In genomic region chr16:14873925-14874594, GRCh38 we compare ENCODE assay signal across 1 cellular context.
TF ChIP-seq lines count a peak whose summit lies in the region.

No MANE protein-coding gene starts in this region.

TF ChIP-seq in HepG2, 621 proteins besides CTCF, POLR2A, EP300 and RAD21 (continued from another document):
- TF ChIP-seq POLR2AphosphoS5 (IDR thresholded peaks at IDR 0.05; ENCODE audit: low read depth, low read length) = peak; percentile 37; the same call in 1 of the 2 replicates
- TF ChIP-seq ZBTB7B (CRISPR knock-in tag; IDR thresholded peaks at IDR 0.05) = peak; percentile 90
- 0 out of 2 replicates have a peak, but pooled peaks have one; percentile 47 for TF ChIP-seq ZIK1 (CRISPR knock-in tag; IDR thresholded peaks at IDR 0.05; ENCODE audit: borderline replicate concordance, low read depth)
- TF ChIP-seq PHF21A (CRISPR knock-in tag; IDR thresholded peaks at IDR 0.05) = peak; percentile 65
- peak; percentile 43; the same call in 1 of the 2 replicates for TF ChIP-seq HDAC1 (CRISPR knock-in tag; IDR thresholded peaks at IDR 0.05)
- TF ChIP-seq ZNF44 (CRISPR knock-in tag; IDR thresholded peaks at IDR 0.05) = peak; percentile 55; the same call in 1 of the 2 replicates
- peak; percentile 94 for TF ChIP-seq FOXA3 (CRISPR knock-in tag; IDR thresholded peaks at IDR 0.05)
- TF ChIP-seq, protein P1, sequence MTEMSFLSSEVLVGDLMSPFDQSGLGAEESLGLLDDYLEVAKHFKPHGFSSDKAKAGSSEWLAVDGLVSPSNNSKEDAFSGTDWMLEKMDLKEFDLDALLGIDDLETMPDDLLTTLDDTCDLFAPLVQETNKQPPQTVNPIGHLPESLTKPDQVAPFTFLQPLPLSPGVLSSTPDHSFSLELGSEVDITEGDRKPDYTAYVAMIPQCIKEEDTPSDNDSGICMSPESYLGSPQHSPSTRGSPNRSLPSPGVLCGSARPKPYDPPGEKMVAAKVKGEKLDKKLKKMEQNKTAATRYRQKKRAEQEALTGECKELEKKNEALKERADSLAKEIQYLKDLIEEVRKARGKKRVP (CRISPR knock-in tag; IDR thresholded peaks at IDR 0.05) = peak in 1 of 2 experiments; percentile 53; a peak in 1 of 4 replicates
- peak; percentile 39; the same call in 1 of the 2 replicates for TF ChIP-seq TCF7 (IDR thresholded peaks at IDR 0.05; ENCODE audit: low read depth)
- TF ChIP-seq IRF2 (CRISPR knock-in tag; IDR thresholded peaks at IDR 0.05) = peak; percentile 78
- TF ChIP-seq YEATS4 (CRISPR knock-in tag; IDR thresholded peaks at IDR 0.05; ENCODE audit: borderline replicate concordance) = peak; percentile 94
- 0 out of 2 replicates have a peak, but pooled peaks have one; percentile 73 for TF ChIP-seq KLF11 (CRISPR knock-in tag; IDR thresholded peaks at IDR 0.05)
- peak; percentile 76; the same call in 1 of the 2 replicates for TF ChIP-seq XBP1 (CRISPR knock-in tag; IDR thresholded peaks at IDR 0.05)
- TF ChIP-seq SKI (IDR thresholded peaks at IDR 0.05; ENCODE audit: partially characterized antibody) = peak; percentile 25
- peak; percentile 55; the same call in 1 of the 2 replicates for TF ChIP-seq ZNF12 (CRISPR knock-in tag; IDR thresholded peaks at IDR 0.05)
- TF ChIP-seq, protein P2, sequence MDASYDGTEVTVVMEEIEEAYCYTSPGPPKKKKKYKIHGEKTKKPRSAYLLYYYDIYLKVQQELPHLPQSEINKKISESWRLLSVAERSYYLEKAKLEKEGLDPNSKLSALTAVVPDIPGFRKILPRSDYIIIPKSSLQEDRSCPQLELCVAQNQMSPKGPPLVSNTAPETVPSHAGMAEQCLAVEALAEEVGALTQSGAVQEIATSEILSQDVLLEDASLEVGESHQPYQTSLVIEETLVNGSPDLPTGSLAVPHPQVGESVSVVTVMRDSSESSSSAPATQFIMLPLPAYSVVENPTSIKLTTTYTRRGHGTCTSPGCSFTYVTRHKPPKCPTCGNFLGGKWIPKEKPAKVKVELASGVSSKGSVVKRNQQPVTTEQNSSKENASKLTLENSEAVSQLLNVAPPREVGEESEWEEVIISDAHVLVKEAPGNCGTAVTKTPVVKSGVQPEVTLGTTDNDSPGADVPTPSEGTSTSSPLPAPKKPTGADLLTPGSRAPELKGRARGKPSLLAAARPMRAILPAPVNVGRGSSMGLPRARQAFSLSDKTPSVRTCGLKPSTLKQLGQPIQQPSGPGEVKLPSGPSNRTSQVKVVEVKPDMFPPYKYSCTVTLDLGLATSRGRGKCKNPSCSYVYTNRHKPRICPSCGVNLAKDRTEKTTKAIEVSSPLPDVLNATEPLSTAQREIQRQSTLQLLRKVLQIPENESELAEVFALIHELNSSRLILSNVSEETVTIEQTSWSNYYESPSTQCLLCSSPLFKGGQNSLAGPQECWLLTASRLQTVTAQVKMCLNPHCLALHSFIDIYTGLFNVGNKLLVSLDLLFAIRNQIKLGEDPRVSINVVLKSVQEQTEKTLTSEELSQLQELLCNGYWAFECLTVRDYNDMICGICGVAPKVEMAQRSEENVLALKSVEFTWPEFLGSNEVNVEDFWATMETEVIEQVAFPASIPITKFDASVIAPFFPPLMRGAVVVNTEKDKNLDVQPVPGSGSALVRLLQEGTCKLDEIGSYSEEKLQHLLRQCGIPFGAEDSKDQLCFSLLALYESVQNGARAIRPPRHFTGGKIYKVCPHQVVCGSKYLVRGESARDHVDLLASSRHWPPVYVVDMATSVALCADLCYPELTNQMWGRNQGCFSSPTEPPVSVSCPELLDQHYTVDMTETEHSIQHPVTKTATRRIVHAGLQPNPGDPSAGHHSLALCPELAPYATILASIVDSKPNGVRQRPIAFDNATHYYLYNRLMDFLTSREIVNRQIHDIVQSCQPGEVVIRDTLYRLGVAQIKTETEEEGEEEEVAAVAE (CRISPR knock-in tag; IDR thresholded peaks at IDR 0.05; ENCODE audit: borderline replicate concordance) = peak; percentile 52; the same call in 1 of the 2 replicates
- TF ChIP-seq KMT2A (CRISPR knock-in tag; IDR thresholded peaks at IDR 0.05) = peak; percentile 57
- TF ChIP-seq CBFB (CRISPR knock-in tag; IDR thresholded peaks at IDR 0.05) = peak; percentile 47; the same call in 1 of the 2 replicates
- peak; percentile 70 for TF ChIP-seq ASH2L (IDR thresholded peaks at IDR 0.05; ENCODE audit: insufficient read length, low read depth, low read length)
- peak; percentile 91; the same call in 1 of the 2 replicates for TF ChIP-seq NFKB2 (CRISPR knock-in tag; IDR thresholded peaks at IDR 0.05; ENCODE audit: borderline replicate concordance)
- TF ChIP-seq ZNF644 (CRISPR knock-in tag; IDR thresholded peaks at IDR 0.05; ENCODE audit: low read depth) = peak; percentile 97
- TF ChIP-seq BRD4 (CRISPR knock-in tag; IDR thresholded peaks at IDR 0.05) = peak; percentile 66
- TF ChIP-seq, protein P3, sequence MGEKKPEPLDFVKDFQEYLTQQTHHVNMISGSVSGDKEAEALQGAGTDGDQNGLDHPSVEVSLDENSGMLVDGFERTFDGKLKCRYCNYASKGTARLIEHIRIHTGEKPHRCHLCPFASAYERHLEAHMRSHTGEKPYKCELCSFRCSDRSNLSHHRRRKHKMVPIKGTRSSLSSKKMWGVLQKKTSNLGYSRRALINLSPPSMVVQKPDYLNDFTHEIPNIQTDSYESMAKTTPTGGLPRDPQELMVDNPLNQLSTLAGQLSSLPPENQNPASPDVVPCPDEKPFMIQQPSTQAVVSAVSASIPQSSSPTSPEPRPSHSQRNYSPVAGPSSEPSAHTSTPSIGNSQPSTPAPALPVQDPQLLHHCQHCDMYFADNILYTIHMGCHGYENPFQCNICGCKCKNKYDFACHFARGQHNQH (CRISPR knock-in tag; IDR thresholded peaks at IDR 0.05) = peak; percentile 92
- peak; percentile 76 for TF ChIP-seq ISL2 (CRISPR knock-in tag; IDR thresholded peaks at IDR 0.05)
- peak; percentile 91 for TF ChIP-seq HOXA3 (CRISPR knock-in tag; IDR thresholded peaks at IDR 0.05)
- peak; percentile 82 for TF ChIP-seq RCOR2 (CRISPR knock-in tag; IDR thresholded peaks at IDR 0.05)
- peak; percentile 71; the same call in 1 of the 2 replicates for TF ChIP-seq ZNF143 (CRISPR knock-in tag; IDR thresholded peaks at IDR 0.05)
- peak; percentile 76 for TF ChIP-seq ELF1 (CRISPR knock-in tag; IDR thresholded peaks at IDR 0.05)
TF ChIP-seq in HepG2: peak in this region for 214; not testable (repeated sequence) for 407.
